1 cellular context compared by ENCODE assay signal in genomic region chr7:131897790-131898165, GRCh38.
TF ChIP-seq lines count a peak whose summit lies in the region.

No MANE protein-coding gene starts in this region.

TF ChIP-seq in H1, 55 proteins besides CTCF, POLR2A, EP300 and RAD21:
- TF ChIP-seq JUND (IDR thresholded peaks at IDR 0.05; ENCODE audit: low read length), result no peak
- TF ChIP-seq GTF2F1 (IDR thresholded peaks at IDR 0.05; ENCODE audit: borderline replicate concordance, low read depth, low read length), result no peak
- TF ChIP-seq TCF12 (IDR thresholded peaks at IDR 0.05; ENCODE audit: low read depth, low read length), result no peak
- no peak for TF ChIP-seq FOSL1 (IDR thresholded peaks at IDR 0.05; ENCODE audit: insufficient read depth, low read depth, low read length)
- TF ChIP-seq JUN (IDR thresholded peaks at IDR 0.05; ENCODE audit: low read depth, low read length), result no peak
- TF ChIP-seq, protein P1, sequence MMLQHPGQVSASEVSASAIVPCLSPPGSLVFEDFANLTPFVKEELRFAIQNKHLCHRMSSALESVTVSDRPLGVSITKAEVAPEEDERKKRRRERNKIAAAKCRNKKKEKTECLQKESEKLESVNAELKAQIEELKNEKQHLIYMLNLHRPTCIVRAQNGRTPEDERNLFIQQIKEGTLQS (IDR thresholded peaks at IDR 0.05; ENCODE audit: insufficient read depth, low read depth, low read length), result no peak
- TF ChIP-seq CHD2 (IDR thresholded peaks at IDR 0.05; ENCODE audit: low read length), result no peak
- no peak for TF ChIP-seq PHF8 (conservative IDR thresholded peaks at IDR 0.05; ENCODE audit: low read depth, low read length)
